33 cellular contexts compared by ENCODE assay signal in the genomic region with DNA sequence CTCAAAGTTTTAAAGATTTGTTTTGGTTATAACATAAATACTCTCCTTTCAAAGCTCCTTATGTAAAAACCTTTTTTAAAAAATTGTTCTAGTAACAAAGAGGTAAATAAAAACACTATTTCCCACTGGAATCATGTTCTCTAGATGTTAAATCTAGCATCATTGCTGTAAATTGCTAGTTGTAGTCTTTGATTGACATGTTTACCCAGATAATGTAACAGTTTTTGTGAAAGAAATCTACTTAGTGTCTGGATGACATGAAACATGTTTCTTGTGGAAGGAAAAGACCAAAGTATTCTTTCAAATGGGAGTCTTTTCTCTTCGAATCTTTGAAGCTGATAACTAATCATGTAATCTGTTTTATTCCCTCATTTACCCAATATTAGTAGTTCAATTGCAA.
"Had no signal": no experiment of that assay in that cellular context is flagged by ENCODE, and none has a peak within 500 bp of the region (broad histone marks: within the 10 kb centered on the region; RNA-seq: fewer than 3 reads in every experiment).

No MANE protein-coding gene starts in this region.

- H3K36me3 Mint-ChIP-seq: activated CD4-positive, alpha-beta memory T cell treated with anti-CD3 and anti-CD28 coated beads for 36 hours; activated CD8-positive, alpha-beta memory T cell treated with anti-CD3 and anti-CD28 coated beads, Interleukin-2, amount 10 ng/mL, durations not matched to agents 7 days and 5 days; activated naive CD4-positive, alpha-beta T cell treated with anti-CD3 and anti-CD28 coated beads, Interleukin-2, amount 50 U/mL, for 24 hours; activated naive CD8-positive, alpha-beta T cell treated with anti-CD3 and anti-CD28 coated beads for 36 hours had no signal

- FAIRE-seq: colon, endothelial cell of umbilical vein had no signal

- H3K27me3 Mint-ChIP-seq: activated CD4-positive, alpha-beta memory T cell treated with anti-CD3 and anti-CD28 coated beads for 36 hours; activated CD4-positive, alpha-beta T cell treated with anti-CD3 and anti-CD28 coated beads for 36 hours; activated CD4-positive, alpha-beta T cell treated with anti-CD3 and anti-CD28 coated beads, Interleukin-2, amount 10 ng/mL, durations not matched to agents 24 days and 14 days; activated CD8-positive, alpha-beta memory T cell treated with anti-CD3 and anti-CD28 coated beads, Interleukin-2, amount 10 ng/mL, durations not matched to agents 7 days and 5 days; activated naive CD4-positive, alpha-beta T cell treated with anti-CD3 and anti-CD28 coated beads, Interleukin-2, amount 50 U/mL, for 24 hours; activated naive CD8-positive, alpha-beta T cell treated with anti-CD3 and anti-CD28 coated beads for 36 hours; activated naive CD8-positive, alpha-beta T cell treated with anti-CD3 and anti-CD28 coated beads, Interleukin-2, amount 50 U/mL, for 24 hours; effector memory CD8-positive, alpha-beta T cell had no signal

- ATAC-seq: activated CD4-positive, alpha-beta T cell treated with anti-CD3 and anti-CD28 coated beads for 36 hours; activated CD8-positive, alpha-beta memory T cell treated with anti-CD3 and anti-CD28 coated beads, Interleukin-2, amount 10 ng/mL, durations not matched to agents 7 days and 5 days; activated CD8-positive, alpha-beta T cell treated with anti-CD3 and anti-CD28 coated beads, Interleukin-2, amount 10 ng/mL, durations not matched to agents 7 days and 5 days; activated naive CD8-positive, alpha-beta T cell treated with anti-CD3 and anti-CD28 coated beads, Interleukin-2, amount 50 U/mL, for 24 hours; body of pancreas; effector memory CD8-positive, alpha-beta T cell; gastroesophageal sphincter; heart right ventricle had no signal

- DNase-seq: activated CD4-positive, alpha-beta memory T cell treated with anti-CD3 and anti-CD28 coated beads for 36 hours; activated CD4-positive, alpha-beta T cell treated with anti-CD3 and anti-CD28 coated beads for 36 hours; activated CD4-positive, alpha-beta T cell treated with anti-CD3 and anti-CD28 coated beads, Interleukin-2, amount 10 ng/mL, durations not matched to agents 24 days and 14 days; activated CD4-positive, CD25-positive, alpha-beta regulatory T cell; activated CD4-positive, CD25-positive, alpha-beta regulatory T cell treated with anti-CD3 and anti-CD28 coated beads, Interleukin-2, amount 50 U/mL, for 72 hours; activated CD8-positive, alpha-beta memory T cell treated with anti-CD3 and anti-CD28 coated beads, Interleukin-2, amount 10 ng/mL, durations not matched to agents 7 days and 5 days; activated CD8-positive, alpha-beta memory T cell treated with anti-CD3 and anti-CD28 coated beads, Interleukin-2, amount 50 U/mL, for 4 hours; activated CD8-positive, alpha-beta T cell treated with anti-CD3 and anti-CD28 coated beads, Interleukin-2, amount 10 ng/mL, durations not matched to agents 7 days and 5 days; activated effector memory CD4-positive, alpha-beta T cell treated with anti-CD3 and anti-CD28 coated beads, Interleukin-2, amount 50 U/mL, for 16 hours; activated naive CD4-positive, alpha-beta T cell treated with anti-CD3 and anti-CD28 coated beads for 36 hours; activated naive CD8-positive, alpha-beta T cell treated with anti-CD3 and anti-CD28 coated beads for 36 hours; activated naive CD8-positive, alpha-beta T cell treated with anti-CD3 and anti-CD28 coated beads, Interleukin-2, amount 50 U/mL, for 24 hours; activated T-cell treated with anti-CD3 and anti-CD28 coated beads, Interleukin-2, amount 50 U/mL, for 1 hour; activated T-cell treated with anti-CD3 and anti-CD28 coated beads, Interleukin-2, amount 50 U/mL, for 48 hours; adrenal gland; amygdala; aorta; body of pancreas; cortex of kidney; dermis blood vessel endothelial cell; effector CD4-positive, alpha-beta T cell; effector memory CD8-positive, alpha-beta T cell; esophagus squamous epithelium; foreskin melanocyte; heart right ventricle; T-helper 2 cell had no signal

- H3K27ac Mint-ChIP-seq: activated CD4-positive, alpha-beta memory T cell treated with anti-CD3 and anti-CD28 coated beads for 36 hours; activated CD4-positive, alpha-beta T cell treated with anti-CD3 and anti-CD28 coated beads for 36 hours; activated CD4-positive, alpha-beta T cell treated with anti-CD3 and anti-CD28 coated beads, Interleukin-2, amount 10 ng/mL, durations not matched to agents 24 days and 14 days; activated CD8-positive, alpha-beta memory T cell treated with anti-CD3 and anti-CD28 coated beads, Interleukin-2, amount 10 ng/mL, durations not matched to agents 7 days and 5 days; activated CD8-positive, alpha-beta T cell treated with anti-CD3 and anti-CD28 coated beads, Interleukin-2, amount 10 ng/mL, durations not matched to agents 7 days and 5 days; activated naive CD4-positive, alpha-beta T cell treated with anti-CD3 and anti-CD28 coated beads for 36 hours; activated naive CD4-positive, alpha-beta T cell treated with anti-CD3 and anti-CD28 coated beads, Interleukin-2, amount 50 U/mL, for 24 hours; activated naive CD8-positive, alpha-beta T cell treated with anti-CD3 and anti-CD28 coated beads for 36 hours; activated naive CD8-positive, alpha-beta T cell treated with anti-CD3 and anti-CD28 coated beads, Interleukin-2, amount 50 U/mL, for 24 hours; activated T-helper 1 cell treated with anti-CD3 and anti-CD28 coated beads, Interleukin-12 subunit alpha, Interleukin-12 subunit beta, Interleukin-2, Interleukin-4 antibody, amounts not matched to agents 30 ng/mL and 10 ng/mL and 1 ng/mL, durations not matched to agents 14 hours and 24 hours and 36 hours; activated T-helper 2 cell treated with anti-CD3 and anti-CD28 coated beads, Interferon-gamma antibody, Interleukin-2, Interleukin-4, amounts not matched to agents 10 μg/mL and 5 μg/mL and 100 μg/mL, durations not matched to agents 14 hours and 24 hours and 36 hours; effector memory CD8-positive, alpha-beta T cell had no signal

- H3K27me3 ChIP-seq: adrenal gland, body of pancreas, esophagus squamous epithelium, gastroesophageal sphincter, heart right ventricle had no signal

- H3K36me3 ChIP-seq: adrenal gland, esophagus squamous epithelium, gastroesophageal sphincter, heart right ventricle had no signal

- H3K4me1 ChIP-seq: adrenal gland, body of pancreas, esophagus squamous epithelium, gastroesophageal sphincter, heart right ventricle had no signal

- H3K9me3 ChIP-seq: adrenal gland, body of pancreas, esophagus squamous epithelium, gastroesophageal sphincter had no signal

- H3K27ac ChIP-seq: adrenal gland, body of pancreas, epithelial cell of prostate, esophagus squamous epithelium, gastroesophageal sphincter, heart right ventricle had no signal

- H3K4me1 Mint-ChIP-seq: activated CD4-positive, alpha-beta T cell treated with anti-CD3 and anti-CD28 coated beads for 36 hours; activated CD4-positive, alpha-beta T cell treated with anti-CD3 and anti-CD28 coated beads, Interleukin-2, amount 10 ng/mL, durations not matched to agents 24 days and 14 days; activated naive CD4-positive, alpha-beta T cell treated with anti-CD3 and anti-CD28 coated beads, Interleukin-2, amount 50 U/mL, for 24 hours; activated naive CD8-positive, alpha-beta T cell treated with anti-CD3 and anti-CD28 coated beads for 36 hours had no signal

- H3K9me3 Mint-ChIP-seq: activated naive CD4-positive, alpha-beta T cell treated with anti-CD3 and anti-CD28 coated beads, Interleukin-2, amount 50 U/mL, for 24 hours had no signal

- H3K4me3 Mint-ChIP-seq: activated CD4-positive, alpha-beta memory T cell treated with anti-CD3 and anti-CD28 coated beads for 36 hours; activated CD4-positive, alpha-beta T cell treated with anti-CD3 and anti-CD28 coated beads for 36 hours; activated CD4-positive, alpha-beta T cell treated with anti-CD3 and anti-CD28 coated beads, Interleukin-2, amount 10 ng/mL, durations not matched to agents 24 days and 14 days; activated CD8-positive, alpha-beta memory T cell treated with anti-CD3 and anti-CD28 coated beads, Interleukin-2, amount 10 ng/mL, durations not matched to agents 7 days and 5 days; activated CD8-positive, alpha-beta T cell treated with anti-CD3 and anti-CD28 coated beads, Interleukin-2, amount 10 ng/mL, durations not matched to agents 7 days and 5 days; activated naive CD4-positive, alpha-beta T cell treated with anti-CD3 and anti-CD28 coated beads for 36 hours; activated naive CD4-positive, alpha-beta T cell treated with anti-CD3 and anti-CD28 coated beads, Interleukin-2, amount 50 U/mL, for 24 hours; activated naive CD8-positive, alpha-beta T cell treated with anti-CD3 and anti-CD28 coated beads for 36 hours; activated naive CD8-positive, alpha-beta T cell treated with anti-CD3 and anti-CD28 coated beads, Interleukin-2, amount 50 U/mL, for 24 hours; activated T-helper 1 cell treated with anti-CD3 and anti-CD28 coated beads, Interleukin-12 subunit alpha, Interleukin-12 subunit beta, Interleukin-2, Interleukin-4 antibody, amounts not matched to agents 30 ng/mL and 10 ng/mL and 1 ng/mL, durations not matched to agents 14 hours and 24 hours and 36 hours; effector memory CD8-positive, alpha-beta T cell had no signal

- H3K4me3 ChIP-seq: adrenal gland, body of pancreas, esophagus squamous epithelium, gastroesophageal sphincter, heart right ventricle had no signal
